Comparison of ENCODE assay signal across 1 cellular context in genomic region chr1:247212012-247212411, GRCh38.
A peak's percentile ranks its signal among the peaks of the same experiment; 100 is the strongest.
TF ChIP-seq lines count a peak whose summit lies in the region.

No MANE protein-coding gene starts in this region.

TF ChIP-seq in K562, 482 proteins besides CTCF, POLR2A, EP300 and RAD21 (continued from another document):
- TF ChIP-seq, protein P1, sequence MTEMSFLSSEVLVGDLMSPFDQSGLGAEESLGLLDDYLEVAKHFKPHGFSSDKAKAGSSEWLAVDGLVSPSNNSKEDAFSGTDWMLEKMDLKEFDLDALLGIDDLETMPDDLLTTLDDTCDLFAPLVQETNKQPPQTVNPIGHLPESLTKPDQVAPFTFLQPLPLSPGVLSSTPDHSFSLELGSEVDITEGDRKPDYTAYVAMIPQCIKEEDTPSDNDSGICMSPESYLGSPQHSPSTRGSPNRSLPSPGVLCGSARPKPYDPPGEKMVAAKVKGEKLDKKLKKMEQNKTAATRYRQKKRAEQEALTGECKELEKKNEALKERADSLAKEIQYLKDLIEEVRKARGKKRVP (CRISPR knock-in tag; IDR thresholded peaks at IDR 0.05), result no peak
- TF ChIP-seq EHMT2 (IDR thresholded peaks at IDR 0.05) (no peak), RB1 (IDR thresholded peaks at IDR 0.05; ENCODE audit: low read depth) (no peak), ZNF668 (CRISPR knock-in tag; IDR thresholded peaks at IDR 0.05) (no peak), TRIM28 (IDR thresholded peaks at IDR 0.05) (no peak), TCFL5 (CRISPR knock-in tag; conservative IDR thresholded peaks at IDR 0.05) (no peak), TAL1 (IDR thresholded peaks at IDR 0.05) (peak; percentile 61; the same call in 1 of the 2 replicates), KLF16 (IDR thresholded peaks at IDR 0.05) (0 out of 2 replicates have a peak, but pooled peaks have one; percentile 20), SIN3B (IDR thresholded peaks at IDR 0.05; ENCODE audit: low read depth) (no peak), FOXJ3 (CRISPR knock-in tag; IDR thresholded peaks at IDR 0.05) (no peak), TFAP4 (CRISPR knock-in tag; IDR thresholded peaks at IDR 0.05; ENCODE audit: borderline replicate concordance) (peak; percentile 68), SNIP1 (IDR thresholded peaks at IDR 0.05; ENCODE audit: low read depth) (no peak), HINFP (tag; conservative IDR thresholded peaks at IDR 0.05; ENCODE audit: low read depth) (no peak), WHSC1 (IDR thresholded peaks at IDR 0.05; ENCODE audit: low read length) (no peak), ZFP1 (CRISPR knock-in tag; IDR thresholded peaks at IDR 0.05) (no peak), FOXO4 (CRISPR knock-in tag; IDR thresholded peaks at IDR 0.05) (no peak), NFATC3 (IDR thresholded peaks at IDR 0.05) (no peak), SMAD4 (CRISPR knock-in tag; conservative IDR thresholded peaks at IDR 0.05) (no peak), SRF (CRISPR knock-in tag; IDR thresholded peaks at IDR 0.05) (no peak), ELF2 (CRISPR knock-in tag; IDR thresholded peaks at IDR 0.05) (no peak), ZNF41 (CRISPR knock-in tag; conservative IDR thresholded peaks at IDR 0.05) (no peak), NCOR1 (IDR thresholded peaks at IDR 0.05) (peak; percentile 60), MYNN (IDR thresholded peaks at IDR 0.05) (peak; percentile 67; the same call in 1 of the 2 replicates), MYNN (CRISPR knock-in tag; IDR thresholded peaks at IDR 0.05) (no peak), ERF (CRISPR knock-in tag; IDR thresholded peaks at IDR 0.05) (no peak), RNF2 (IDR thresholded peaks at IDR 0.05) (no peak), SIX5 (IDR thresholded peaks at IDR 0.05; ENCODE audit: borderline replicate concordance in 1 of 2, insufficient read depth in 1 of 2, low read depth in 1 of 2, low read length in 2 of 2) (no peak), POU5F1 (IDR thresholded peaks at IDR 0.05; ENCODE audit: borderline replicate concordance, low read depth, low read length, partially characterized antibody) (no peak), PHF21A (IDR thresholded peaks at IDR 0.05; ENCODE audit: borderline replicate concordance, low read depth) (no peak), TRIM24 (IDR thresholded peaks at IDR 0.05) (peak; percentile 69 to 76), HCFC1 (IDR thresholded peaks at IDR 0.05; ENCODE audit: low read depth, low read length) (no peak), TCF3 (CRISPR knock-in tag; IDR thresholded peaks at IDR 0.05) (peak; percentile 43), RHOXF2B (CRISPR knock-in tag; conservative IDR thresholded peaks at IDR 0.05) (no peak), TBL1XR1 (IDR thresholded peaks at IDR 0.05; ENCODE audit: low read length in 2 of 2) (no peak), MNT (conservative IDR thresholded peaks at IDR 0.05) (no peak), HEY1 (CRISPR knock-in tag; IDR thresholded peaks at IDR 0.05; ENCODE audit: borderline replicate concordance) (no peak), ILK (tag; IDR thresholded peaks at IDR 0.05; ENCODE audit: borderline replicate concordance, low read depth) (no peak), HMG20B (CRISPR knock-in tag; IDR thresholded peaks at IDR 0.05) (no peak), ZNF316 (IDR thresholded peaks at IDR 0.05) (peak; percentile 93), JUND (IDR thresholded peaks at IDR 0.05; ENCODE audit: borderline replicate concordance, low read depth, low read length) (no peak), JUND (tag; IDR thresholded peaks at IDR 0.05; ENCODE audit: borderline replicate concordance, low read depth, low read length) (peak; percentile 22; the same call in 1 of the 3 replicates), STAT5B (CRISPR knock-in tag; IDR thresholded peaks at IDR 0.05) (no peak), PPARD (CRISPR knock-in tag; IDR thresholded peaks at IDR 0.05) (no peak)
- TF ChIP-seq, protein P2, sequence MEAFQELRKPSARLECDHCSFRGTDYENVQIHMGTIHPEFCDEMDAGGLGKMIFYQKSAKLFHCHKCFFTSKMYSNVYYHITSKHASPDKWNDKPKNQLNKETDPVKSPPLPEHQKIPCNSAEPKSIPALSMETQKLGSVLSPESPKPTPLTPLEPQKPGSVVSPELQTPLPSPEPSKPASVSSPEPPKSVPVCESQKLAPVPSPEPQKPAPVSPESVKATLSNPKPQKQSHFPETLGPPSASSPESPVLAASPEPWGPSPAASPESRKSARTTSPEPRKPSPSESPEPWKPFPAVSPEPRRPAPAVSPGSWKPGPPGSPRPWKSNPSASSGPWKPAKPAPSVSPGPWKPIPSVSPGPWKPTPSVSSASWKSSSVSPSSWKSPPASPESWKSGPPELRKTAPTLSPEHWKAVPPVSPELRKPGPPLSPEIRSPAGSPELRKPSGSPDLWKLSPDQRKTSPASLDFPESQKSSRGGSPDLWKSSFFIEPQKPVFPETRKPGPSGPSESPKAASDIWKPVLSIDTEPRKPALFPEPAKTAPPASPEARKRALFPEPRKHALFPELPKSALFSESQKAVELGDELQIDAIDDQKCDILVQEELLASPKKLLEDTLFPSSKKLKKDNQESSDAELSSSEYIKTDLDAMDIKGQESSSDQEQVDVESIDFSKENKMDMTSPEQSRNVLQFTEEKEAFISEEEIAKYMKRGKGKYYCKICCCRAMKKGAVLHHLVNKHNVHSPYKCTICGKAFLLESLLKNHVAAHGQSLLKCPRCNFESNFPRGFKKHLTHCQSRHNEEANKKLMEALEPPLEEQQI (IDR thresholded peaks at IDR 0.05), result no peak
- TF ChIP-seq, protein P3, sequence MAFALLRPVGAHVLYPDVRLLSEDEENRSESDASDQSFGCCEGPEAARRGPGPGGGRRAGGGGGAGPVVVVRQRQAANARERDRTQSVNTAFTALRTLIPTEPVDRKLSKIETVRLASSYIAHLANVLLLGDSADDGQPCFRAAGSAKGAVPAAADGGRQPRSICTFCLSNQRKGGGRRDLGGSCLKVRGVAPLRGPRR (CRISPR knock-in tag; IDR thresholded peaks at IDR 0.05), result no peak
- TF ChIP-seq, protein P4, sequence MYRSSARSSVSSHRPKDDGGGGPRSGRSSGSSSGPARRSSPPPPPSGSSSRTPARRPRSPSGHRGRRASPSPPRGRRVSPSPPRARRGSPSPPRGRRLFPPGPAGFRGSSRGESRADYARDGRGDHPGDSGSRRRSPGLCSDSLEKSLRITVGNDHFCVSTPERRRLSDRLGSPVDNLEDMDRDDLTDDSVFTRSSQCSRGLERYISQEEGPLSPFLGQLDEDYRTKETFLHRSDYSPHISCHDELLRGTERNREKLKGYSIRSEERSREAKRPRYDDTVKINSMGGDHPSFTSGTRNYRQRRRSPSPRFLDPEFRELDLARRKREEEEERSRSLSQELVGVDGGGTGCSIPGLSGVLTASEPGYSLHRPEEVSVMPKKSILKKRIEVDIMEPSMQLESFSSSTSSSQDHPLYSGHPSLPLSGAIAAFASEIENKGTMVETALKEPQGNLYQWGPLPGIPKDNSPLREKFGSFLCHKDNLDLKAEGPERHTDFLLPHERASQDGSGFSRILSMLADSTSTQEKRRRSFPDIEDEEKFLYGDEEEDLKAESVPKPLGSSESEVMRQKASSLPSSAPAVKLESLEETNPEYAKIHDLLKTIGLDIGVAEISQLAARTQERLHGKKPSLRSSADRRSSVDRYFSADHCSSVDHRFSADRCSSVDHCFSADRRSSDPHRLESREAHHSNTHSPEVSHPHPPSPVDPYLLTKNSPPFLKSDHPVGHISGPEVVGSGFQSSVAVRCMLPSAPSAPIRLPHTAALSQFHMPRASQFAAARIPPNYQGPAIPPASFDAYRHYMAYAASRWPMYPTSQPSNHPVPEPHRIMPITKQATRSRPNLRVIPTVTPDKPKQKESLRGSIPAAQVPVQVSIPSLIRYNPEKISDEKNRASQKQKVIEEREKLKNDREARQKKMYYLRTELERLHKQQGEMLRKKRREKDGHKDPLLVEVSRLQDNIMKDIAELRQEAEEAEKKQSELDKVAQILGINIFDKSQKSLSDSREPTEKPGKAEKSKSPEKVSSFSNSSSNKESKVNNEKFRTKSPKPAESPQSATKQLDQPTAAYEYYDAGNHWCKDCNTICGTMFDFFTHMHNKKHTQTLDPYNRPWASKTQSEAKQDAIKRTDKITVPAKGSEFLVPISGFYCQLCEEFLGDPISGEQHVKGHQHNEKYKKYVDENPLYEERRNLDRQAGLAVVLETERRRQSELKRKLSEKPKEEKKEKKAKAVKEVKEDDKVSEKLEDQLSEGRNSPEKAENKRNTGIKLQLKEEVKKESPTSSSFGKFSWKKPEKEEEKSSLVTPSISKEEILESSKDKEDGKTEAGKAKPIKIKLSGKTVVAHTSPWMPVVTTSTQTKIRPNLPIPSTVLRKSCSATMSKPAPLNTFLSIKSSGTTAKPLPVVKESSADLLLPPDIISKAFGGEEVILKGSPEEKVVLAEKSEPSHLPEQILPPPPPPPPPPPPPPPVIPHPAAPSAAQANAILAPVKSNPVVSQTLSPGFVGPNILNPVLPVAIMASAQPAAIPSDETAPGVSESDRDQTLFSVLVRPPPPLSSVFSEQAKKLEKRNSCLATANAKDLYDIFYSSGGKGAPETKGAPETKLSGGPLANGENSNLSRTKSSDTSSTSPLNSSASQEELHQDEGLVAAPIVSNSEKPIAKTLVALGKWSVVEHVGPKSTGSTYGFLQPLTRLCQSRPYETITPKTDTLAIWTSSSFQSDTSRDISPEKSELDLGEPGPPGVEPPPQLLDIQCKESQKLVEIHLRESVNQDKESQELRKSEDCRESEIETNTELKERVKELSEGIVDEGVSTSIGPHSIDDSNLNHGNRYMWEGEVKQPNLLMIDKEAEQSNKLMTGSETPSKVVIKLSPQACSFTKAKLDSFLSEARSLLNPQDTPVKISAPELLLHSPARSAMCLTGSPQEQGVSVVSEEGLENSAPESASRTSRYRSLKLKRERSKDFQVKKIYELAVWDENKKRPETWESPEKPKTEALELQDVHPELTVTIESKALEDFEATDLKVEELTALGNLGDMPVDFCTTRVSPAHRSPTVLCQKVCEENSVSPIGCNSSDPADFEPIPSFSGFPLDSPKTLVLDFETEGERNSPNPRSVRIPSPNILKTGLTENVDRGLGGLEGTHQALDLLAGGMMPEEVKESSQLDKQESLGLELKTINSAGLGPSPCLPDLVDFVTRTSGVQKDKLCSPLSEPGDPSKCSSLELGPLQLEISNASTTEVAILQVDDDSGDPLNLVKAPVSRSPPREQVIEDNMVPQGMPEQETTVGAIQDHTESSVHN (IDR thresholded peaks at IDR 0.05; ENCODE audit: borderline replicate concordance in 1 of 2, low read depth in 1 of 2), result 0 out of 4 replicates have a peak, but pooled peaks of 1 of the 2 experiments have one; percentile 47
